11 cellular contexts compared by ENCODE assay signal in the genomic region with DNA sequence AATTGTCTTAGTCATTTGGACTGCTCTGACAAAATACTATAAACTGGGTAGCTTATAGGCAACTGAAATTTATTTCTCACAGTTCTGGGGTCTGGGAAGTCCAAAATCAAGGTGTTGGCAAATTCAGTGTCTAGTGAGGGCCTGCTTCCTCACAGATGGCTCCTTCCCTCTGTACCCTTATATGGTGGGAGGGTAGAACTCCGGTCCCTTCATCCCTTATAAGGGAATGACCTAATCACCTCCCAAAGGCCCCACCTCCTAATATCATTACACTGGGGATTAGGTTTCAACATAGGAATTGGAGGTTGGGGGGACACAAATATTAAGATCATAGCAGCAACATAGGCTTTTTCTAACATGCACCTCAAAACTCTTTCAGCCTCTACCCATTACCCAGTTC. TPM values are rescaled to one million over a fixed set of nuclear protein-coding genes. Genes with fewer than 3 reads are reported as not detected.
DNase-seq lines count a peak whose midpoint lies in the region; ATAC-seq and TF ChIP-seq lines count a peak whose summit lies in the region.
"Had no signal": no experiment of that assay in that cellular context is flagged by ENCODE, and none has a peak within 500 bp of the region (broad histone marks: within the 10 kb centered on the region; RNA-seq: fewer than 3 reads in every experiment).

No MANE protein-coding gene starts in this region.

- CTCF ChIA-PET in MCF 10A (lab: Yijun Ruan, JAX) = interaction anchor here (0.5 to 1.0 kb wide), 3 partner anchors 18 to 449 kb away, joined by 3 to 5 read pairs (median 3); no protein-coding TSS in a partner anchor

- TF ChIP-seq EP300 in transverse colon (IDR thresholded peaks at IDR 0.05; ENCODE audit: low read depth) = no peak

- no peak for ATAC-seq in activated T-helper 17 cell treated with anti-CD3 and anti-CD28 coated beads, Interleukin-2, amount 50 U/mL, for 72 hours (replicated peaks)
- no peak for ATAC-seq in foreskin keratinocyte
- ATAC-seq in GM18873 (IDR thresholded peaks at IDR 0.05; ENCODE audit: low FRiP score, unreplicated experiment) = no peak
- no peak for ATAC-seq in GM21390 (IDR thresholded peaks at IDR 0.05; ENCODE audit: unreplicated experiment)

- POLR2A ChIA-PET in MCF 10A (lab: Yijun Ruan, JAX) = interaction anchor here (0.8 to 3.1 kb wide), 4 partner anchors 7 to 42 kb away, joined by 4 to 14 read pairs (median 12); partner anchors contain the start of genes EBP, RBM3 and TBC1D25

- no peaks in the 10 kb centered on the region for H3K36me3 ChIP-seq in breast epithelium
- H3K36me3 ChIP-seq in transverse colon = no peaks in the 10 kb centered on the region

- peaks cover 15% of the 10 kb centered on the region for H3K4me1 Mint-ChIP-seq in MCF 10A (ENCODE audit: insufficient read depth, unreplicated experiment)
- peaks cover 15% of the 10 kb centered on the region for H3K4me1 Mint-ChIP-seq in activated T-helper 17 cell treated with anti-CD3 and anti-CD28 coated beads, Interleukin-2, amount 50 U/mL, for 72 hours

- TF ChIP-seq POLR2A in breast epithelium (IDR thresholded peaks at IDR 0.05) = no peak
- no peak for TF ChIP-seq POLR2A in transverse colon (IDR thresholded peaks at IDR 0.05)

- no peaks in the 10 kb centered on the region for H3K9me3 ChIP-seq in breast epithelium
- no peaks in the 10 kb centered on the region for H3K9me3 ChIP-seq in transverse colon

- 60% methylated on average over 1 of the region's 1 CpG; no CpG with 5 or more reads in 1 of the 2 donors for WGBS in transverse colon (ENCODE audit: low coverage in 1 of 2), 2 donors

- DNase-seq in MCF 10A (ENCODE audit: unreplicated experiment) (no peak), breast epithelium (ENCODE audit: low spot score in 2 of 2) (no peak), foreskin keratinocyte (no peak), transverse colon (no peak), iPS-NIHi11 (ENCODE audit: low spot score) (no peak)
- DNase-seq: activated T-cell treated with anti-CD3 and anti-CD28 coated beads, Interleukin-2, amount 50 U/mL, for 1 hour; cerebellar nuclear complex; stimulated activated CD4-positive, alpha-beta T cell treated with anti-CD3 and anti-CD28 coated beads, Interleukin-15, amount 100 ng/mL, for 24 hours had no signal

- BruUV-seq in MCF 10A (replicated peaks; lab: Mats Ljungman, UMichigan) = TSS peak; percentile 54

- intact Hi-C loops in MCF 10A (cut with micrococcal nuclease) = no loop called here
- intact Hi-C loops in breast epithelium (cut with DNase I; ENCODE audit: low total_unique reads) = no loop called here
- intact Hi-C loops in transverse colon (cut with DNase I; ENCODE audit: low total_unique reads) = no loop called here

- H3K27ac ChIP-seq in breast epithelium = no peak overlapping the region
- peak overlapping the region; percentile 68 for H3K27ac ChIP-seq in foreskin keratinocyte
- peak overlapping the region; percentile 30 to 78 (median 62) for H3K27ac ChIP-seq in transverse colon

- peak overlapping the region; percentile 9 for H3K4me3 Mint-ChIP-seq in MCF 10A (ENCODE audit: unreplicated experiment)
- peak overlapping the region; percentile 70 for H3K4me3 Mint-ChIP-seq in activated T-helper 17 cell treated with anti-CD3 and anti-CD28 coated beads, Interleukin-2, amount 50 U/mL, for 72 hours

- H3K27me3 Mint-ChIP-seq in MCF 10A (ENCODE audit: insufficient read depth, unreplicated experiment) = no peaks in the 10 kb centered on the region
- no peaks in the 10 kb centered on the region for H3K27me3 Mint-ChIP-seq in activated T-helper 17 cell treated with anti-CD3 and anti-CD28 coated beads, Interleukin-2, amount 50 U/mL, for 72 hours

- peak overlapping the region; percentile 95 for H3K27ac Mint-ChIP-seq in MCF 10A (ENCODE audit: low read depth, unreplicated experiment)
- H3K27ac Mint-ChIP-seq in activated T-helper 17 cell treated with anti-CD3 and anti-CD28 coated beads, Interleukin-2, amount 50 U/mL, for 72 hours = peak overlapping the region; percentile 96

- TF ChIP-seq CTCF in MCF 10A (IDR thresholded peaks at IDR 0.05; ENCODE audit: unreplicated experiment) = no peak
- no peak for TF ChIP-seq CTCF in breast epithelium (IDR thresholded peaks at IDR 0.05)
- no peak for TF ChIP-seq CTCF in foreskin keratinocyte (conservative IDR thresholded peaks at IDR 0.05)
- no peak for TF ChIP-seq CTCF in transverse colon (IDR thresholded peaks at IDR 0.05)

- in situ Hi-C loops in transverse colon (cut with MboI; ENCODE audit: low pct_ligation_motif_present in 1 of 4, low pct_unique_long_range_greater_than_20kb in 1 of 4, low sequenced_read_pairs in 3 of 4) = no loop called here

- H3K4me1 ChIP-seq in breast epithelium (no peaks in the 10 kb centered on the region), foreskin keratinocyte (peaks cover 4% of the 10 kb centered on the region), transverse colon (no peaks in the 10 kb centered on the region)

- peaks cover 0 to 4% of the 10 kb centered on the region in 2 donors for H3K27me3 ChIP-seq in breast epithelium
- H3K27me3 ChIP-seq in foreskin keratinocyte = no peaks in the 10 kb centered on the region
- no peaks in the 10 kb centered on the region for H3K27me3 ChIP-seq in transverse colon

- H3K9me3 Mint-ChIP-seq in MCF 10A (ENCODE audit: unreplicated experiment) = peaks cover 16% of the 10 kb centered on the region
- H3K9me3 Mint-ChIP-seq in activated T-helper 17 cell treated with anti-CD3 and anti-CD28 coated beads, Interleukin-2, amount 50 U/mL, for 72 hours = peaks cover 4% of the 10 kb centered on the region

- H3K36me3 Mint-ChIP-seq in MCF 10A (ENCODE audit: insufficient read depth, unreplicated experiment) = peaks cover 12% of the 10 kb centered on the region
- peaks cover 28% of the 10 kb centered on the region for H3K36me3 Mint-ChIP-seq in activated T-helper 17 cell treated with anti-CD3 and anti-CD28 coated beads, Interleukin-2, amount 50 U/mL, for 72 hours (ENCODE audit: low read depth)

- H3K4me3 ChIP-seq in breast epithelium = no peak overlapping the region
- H3K4me3 ChIP-seq in transverse colon = no peak overlapping the region

RNA-seq across cellular contexts. Expression of gene TBC1D25, which starts 7.3 kb away (rescaled TPM):
- total RNA-seq in MCF 10A (2022) (14.4 and 18.2 TPM in 2 replicates), breast epithelium (10 to 100 TPM; 11.3 to 13.0 (median 12.5) TPM), foreskin keratinocyte (9.3 and 9.4 TPM in 2 replicates), transverse colon (10 to 100 TPM in 3 of 4 donors, 1 to 10 TPM in 1; 8.1 to 27.7 (median 13.3) TPM)
- total RNA-seq in activated T-helper 17 cell treated with anti-CD3 and anti-CD28 coated beads, Interleukin-2, amount 50 U/mL, for 72 hours = 10 to 100 TPM; 19.4 to 25.4 TPM
- polyA plus RNA-seq in foreskin keratinocyte = 9.6 and 10.6 TPM in 2 replicates

RNA-seq across cellular contexts. Expression of gene EBP, which starts 10.6 kb away (rescaled TPM):
- total RNA-seq in MCF 10A (2022) = 66.9 and 102 TPM in 2 replicates
- 10 to 100 TPM; 20.3 to 22.0 (median 20.6) TPM for total RNA-seq in breast epithelium
- total RNA-seq in activated T-helper 17 cell treated with anti-CD3 and anti-CD28 coated beads, Interleukin-2, amount 50 U/mL, for 72 hours = 100 to 1,000 TPM; 104 to 213 TPM
- 440 and 479 TPM in 2 replicates for total RNA-seq in foreskin keratinocyte
- 558 and 569 TPM in 2 replicates for polyA plus RNA-seq in foreskin keratinocyte
- total RNA-seq in transverse colon = 10 to 100 TPM; 19.9 to 88.7 (median 67.6) TPM

RNA-seq across cellular contexts. Expression of gene PORCN, which starts 23.4 kb away (rescaled TPM):
- 29.2 and 39.0 TPM in 2 replicates for total RNA-seq in MCF 10A (2022)
- total RNA-seq in breast epithelium = 10 to 100 TPM; 12.1 to 22.1 (median 17.0) TPM
- total RNA-seq in activated T-helper 17 cell treated with anti-CD3 and anti-CD28 coated beads, Interleukin-2, amount 50 U/mL, for 72 hours = 1 to 10 TPM; 8.9 to 9.4 TPM
- 30.6 and 60.1 TPM in 2 replicates for total RNA-seq in foreskin keratinocyte
- polyA plus RNA-seq in foreskin keratinocyte = 34.1 and 60.6 TPM in 2 replicates
- total RNA-seq in transverse colon = 10 to 100 TPM in 1 of 4 donors, 1 to 10 TPM in 3; 1.5 to 10.1 (median 8.2) TPM

RNA-seq across cellular contexts. Expression of gene RBM3, which starts 42.1 kb away (rescaled TPM):
- 318 and 354 TPM in 2 replicates for total RNA-seq in MCF 10A (2022)
- 100 to 1,000 TPM; 152 to 328 (median 213) TPM for total RNA-seq in breast epithelium
- 100 to 1,000 TPM; 176 to 335 TPM for total RNA-seq in activated T-helper 17 cell treated with anti-CD3 and anti-CD28 coated beads, Interleukin-2, amount 50 U/mL, for 72 hours
- 193 and 230 TPM in 2 replicates for total RNA-seq in foreskin keratinocyte
- polyA plus RNA-seq in foreskin keratinocyte = 208 and 226 TPM in 2 replicates
- total RNA-seq in transverse colon = 100 to 1,000 TPM in 3 of 4 donors, 10 to 100 TPM in 1; 65.7 to 157 (median 127) TPM

RNA-seq across cellular contexts. Expression of gene FTSJ1, which starts 56.2 kb away (rescaled TPM):
- 92.5 and 107 TPM in 2 replicates for total RNA-seq in MCF 10A (2022)
- 10 to 100 TPM; 31.8 to 55.4 (median 34.8) TPM for total RNA-seq in breast epithelium
- 10 to 100 TPM; 59.8 to 93.5 TPM for total RNA-seq in activated T-helper 17 cell treated with anti-CD3 and anti-CD28 coated beads, Interleukin-2, amount 50 U/mL, for 72 hours
- 110 and 160 TPM in 2 replicates for total RNA-seq in foreskin keratinocyte
- 95.0 and 134 TPM in 2 replicates for polyA plus RNA-seq in foreskin keratinocyte
- 10 to 100 TPM; 15.3 to 33.2 (median 31.1) TPM for total RNA-seq in transverse colon

Comparison
In these comparisons a context has a peak if more than half of its experiments do, and no peak if none do; other contexts are left out.
1. H3K27ac ChIP-seq: peak in foreskin keratinocyte (single experiment) and transverse colon (4 of 4); none in breast epithelium (0 of 2).